Comparison of ENCODE assay signal across 16 cellular contexts in the genomic region with DNA sequence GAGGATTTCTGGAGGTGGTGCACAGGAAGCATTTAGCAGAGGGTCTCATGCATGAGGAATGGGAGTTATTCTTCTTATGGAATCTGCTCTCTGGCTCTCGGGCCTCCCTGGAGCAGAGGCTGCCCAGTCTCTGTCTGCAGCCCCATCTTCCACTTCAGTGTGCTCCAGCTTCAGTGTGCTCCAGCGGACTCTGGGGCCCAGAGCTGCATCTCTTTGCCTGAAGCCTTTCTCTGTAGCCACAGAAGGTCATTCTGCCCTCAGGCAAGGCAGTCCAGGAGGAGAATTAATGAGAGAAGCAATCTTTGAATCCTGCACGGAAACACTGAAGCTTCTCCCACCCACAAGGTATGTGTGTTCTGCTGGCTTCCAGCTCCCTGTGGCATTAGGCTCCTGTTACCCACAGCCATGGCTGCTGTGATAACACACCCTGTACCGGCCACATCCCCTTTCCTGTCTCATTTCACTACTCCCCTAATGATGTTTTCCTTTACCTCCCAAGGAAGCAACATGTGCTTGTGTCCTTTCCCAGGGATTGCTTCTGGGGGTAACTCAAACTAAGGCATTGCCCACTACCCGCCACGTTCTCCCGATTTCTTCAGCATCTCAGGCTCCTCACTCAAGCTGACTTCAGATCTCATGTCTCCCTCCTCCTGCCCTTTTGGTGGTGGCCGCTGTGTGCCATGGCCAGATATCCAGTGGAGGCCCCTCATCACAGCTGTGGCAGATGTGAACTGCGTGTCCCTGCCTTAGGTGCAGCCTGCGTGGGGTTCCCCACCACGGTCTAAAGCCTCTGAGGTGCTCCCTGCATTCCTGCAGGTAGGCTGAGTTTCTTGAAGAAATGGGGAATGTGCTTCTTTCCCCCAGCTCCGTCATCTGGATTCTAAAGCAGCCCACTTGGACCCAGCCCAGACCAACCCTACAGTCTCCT.
"Had no signal": no experiment of that assay in that cellular context is flagged by ENCODE, and none has a peak within 500 bp of the region (broad histone marks: within the 10 kb centered on the region; RNA-seq: fewer than 3 reads in every experiment).

No MANE protein-coding gene starts in this region.

- H3K4me3 Mint-ChIP-seq: activated B cell treated with CpG ODN at 0.5 μM for 24 hours; activated T-cell treated with anti-CD3 and anti-CD28 coated beads, Interleukin-2, amount 50 U/mL, for 72 hours; stimulated activated effector memory CD8-positive, alpha-beta T cell treated with anti-CD3 and anti-CD28 coated beads, Interleukin-12 subunit alpha, Interleukin-12 subunit beta, amount 100 ng/mL, for 72 hours; T-helper 1 cell treated with Interleukin-12 subunit alpha and Interleukin-12 subunit beta and Interleukin-4 antibody, amounts not matched to agents 30 μg/mL and 1 μg/mL, for 36 hours had no signal

- H3K36me3 ChIP-seq: tibial artery had no signal

- H3K4me3 ChIP-seq: smooth muscle cell, tibial artery had no signal

- H3K9me3 ChIP-seq: tibial artery had no signal

- H3K36me3 Mint-ChIP-seq: stimulated activated effector memory CD8-positive, alpha-beta T cell treated with anti-CD3 and anti-CD28 coated beads, Interleukin-12 subunit alpha, Interleukin-12 subunit beta, amount 100 ng/mL, for 72 hours had no signal

- H3K4me1 Mint-ChIP-seq: activated B cell treated with CpG ODN at 0.5 μM for 24 hours; stimulated activated effector memory CD8-positive, alpha-beta T cell treated with anti-CD3 and anti-CD28 coated beads, Interleukin-12 subunit alpha, Interleukin-12 subunit beta, amount 100 ng/mL, for 72 hours had no signal

- H3K27ac Mint-ChIP-seq: activated B cell treated with CpG ODN at 0.5 μM for 24 hours; activated T-cell treated with anti-CD3 and anti-CD28 coated beads, Interleukin-2, amount 50 U/mL, for 72 hours; stimulated activated effector memory CD8-positive, alpha-beta T cell treated with anti-CD3 and anti-CD28 coated beads, Interleukin-12 subunit alpha, Interleukin-12 subunit beta, amount 100 ng/mL, for 72 hours; T-helper 1 cell treated with Interleukin-12 subunit alpha and Interleukin-12 subunit beta and Interleukin-4 antibody, amounts not matched to agents 30 μg/mL and 1 μg/mL, for 36 hours had no signal

- H3K27me3 ChIP-seq: tibial artery had no signal

- DNase-seq: activated B cell treated with CpG ODN at 0.5 μM for 24 hours; activated CD4-positive, alpha-beta T cell treated with anti-CD3 and anti-CD28 coated beads, Interleukin-2, amount 50 U/mL, for 4 hours; activated CD8-positive, alpha-beta memory T cell treated with anti-CD3 and anti-CD28 coated beads, Interleukin-2, amount 50 U/mL, for 4 hours; activated gamma-delta T cell treated with Interleukin-2 at 50 U/mL for 16 hours; activated T-cell treated with anti-CD3 and anti-CD28 coated beads, Interleukin-2, amount 50 U/mL, for 72 hours; aorta; foreskin melanocyte; kidney; left ventricle myocardium superior; mesendoderm; tibial artery had no signal

- H3K27ac ChIP-seq: tibial artery had no signal

- ATAC-seq: activated T-cell treated with anti-CD3 and anti-CD28 coated beads, Interleukin-2, amount 50 U/mL, for 72 hours; left ventricle myocardium superior; right cardiac atrium; SK-N-SH treated with all-trans-retinoic acid at 6 μM for 48 hours; stimulated activated effector memory CD8-positive, alpha-beta T cell treated with anti-CD3 and anti-CD28 coated beads, Interleukin-12 subunit alpha, Interleukin-12 subunit beta, amount 100 ng/mL, for 72 hours had no signal

- H3K9me3 Mint-ChIP-seq: activated B cell treated with CpG ODN at 0.5 μM for 24 hours; activated T-cell treated with anti-CD3 and anti-CD28 coated beads, Interleukin-2, amount 50 U/mL, for 72 hours; stimulated activated effector memory CD8-positive, alpha-beta T cell treated with anti-CD3 and anti-CD28 coated beads, Interleukin-12 subunit alpha, Interleukin-12 subunit beta, amount 100 ng/mL, for 72 hours; T-helper 1 cell treated with Interleukin-12 subunit alpha and Interleukin-12 subunit beta and Interleukin-4 antibody, amounts not matched to agents 30 μg/mL and 1 μg/mL, for 36 hours had no signal
